In genomic region chr19:48676887-48677286, GRCh38 we compare ENCODE assay signal across 20 cellular contexts. TPM values are rescaled to one million over a fixed set of nuclear protein-coding genes. Genes with fewer than 3 reads are reported as not detected.
"Had no signal": no experiment of that assay in that cellular context is flagged by ENCODE, and none has a peak within 500 bp of the region (broad histone marks: within the 10 kb centered on the region; RNA-seq: fewer than 3 reads in every experiment).

No MANE protein-coding gene starts in this region.

- H3K9me3 ChIP-seq: body of pancreas, heart left ventricle, left ventricle myocardium inferior, tibial artery had no signal

- H3K4me3 Mint-ChIP-seq: activated naive CD4-positive, alpha-beta T cell treated with anti-CD3 and anti-CD28 coated beads, Interleukin-2, amount 50 U/mL, for 24 hours had no signal

- H3K27ac ChIP-seq: heart left ventricle, left ventricle myocardium inferior, parathyroid adenoma, tibial artery had no signal

- DNase-seq: activated CD4-positive, alpha-beta T cell treated with anti-CD3 and anti-CD28 coated beads, Interleukin-2, amount 50 U/mL, for 4 hours; activated effector memory CD4-positive, alpha-beta T cell treated with Interleukin-2 at 50 U/mL for 16 hours; activated T-cell treated with anti-CD3 and anti-CD28 coated beads, Interleukin-2, amount 50 U/mL, for 1 hour; amniotic stem cell; body of pancreas; foreskin melanocyte; heart left ventricle; islet precursor cell; left ventricle myocardium inferior; mesendoderm; naive B cell; retina; tibial artery had no signal

- H3K4me3 ChIP-seq: body of pancreas, heart left ventricle, left ventricle myocardium inferior, tibial artery had no signal

- H2AFZ ChIP-seq: parathyroid adenoma had no signal

- H3K27ac Mint-ChIP-seq: activated naive CD4-positive, alpha-beta T cell treated with anti-CD3 and anti-CD28 coated beads, Interleukin-2, amount 50 U/mL, for 24 hours; naive B cell had no signal

- H3K4me1 ChIP-seq: parathyroid adenoma had no signal

- H3K27me3 Mint-ChIP-seq: activated naive CD4-positive, alpha-beta T cell treated with anti-CD3 and anti-CD28 coated beads, Interleukin-2, amount 50 U/mL, for 24 hours had no signal

- H3K36me3 Mint-ChIP-seq: activated naive CD4-positive, alpha-beta T cell treated with anti-CD3 and anti-CD28 coated beads, Interleukin-2, amount 50 U/mL, for 24 hours; naive B cell had no signal

- H3K36me3 ChIP-seq: heart left ventricle, left ventricle myocardium inferior, tibial artery had no signal

- H3K27me3 ChIP-seq: body of pancreas, heart left ventricle, tibial artery had no signal

- H3K79me2 ChIP-seq: parathyroid adenoma had no signal

- H3K9ac ChIP-seq: parathyroid adenoma had no signal

- ATAC-seq: activated CD4-positive, CD25-positive, alpha-beta regulatory T cell treated with anti-CD3 and anti-CD28 coated beads, Interleukin-2, amount 50 U/mL, for 24 hours; body of pancreas; heart left ventricle had no signal

RNA-seq across cellular contexts. Expression of gene NTN5, which starts 4.1 kb away (rescaled TPM):
- total RNA-seq: body of pancreas, cerebellum, dermis microvascular lymphatic vessel endothelial cell had no signal

RNA-seq across cellular contexts. Expression of gene FUT2, which starts 18.9 kb away (rescaled TPM):
- total RNA-seq: dermis microvascular lymphatic vessel endothelial cell; left ventricle myocardium inferior; skeletal muscle tissue; T-helper 2 cell treated with Interferon-gamma antibody and Interleukin-4, amounts not matched to agents 100 ng/mL and 5 ng/mL, for 36 hours had no signal
